ENCODE assay signal across 1 cellular context in the genomic region with DNA sequence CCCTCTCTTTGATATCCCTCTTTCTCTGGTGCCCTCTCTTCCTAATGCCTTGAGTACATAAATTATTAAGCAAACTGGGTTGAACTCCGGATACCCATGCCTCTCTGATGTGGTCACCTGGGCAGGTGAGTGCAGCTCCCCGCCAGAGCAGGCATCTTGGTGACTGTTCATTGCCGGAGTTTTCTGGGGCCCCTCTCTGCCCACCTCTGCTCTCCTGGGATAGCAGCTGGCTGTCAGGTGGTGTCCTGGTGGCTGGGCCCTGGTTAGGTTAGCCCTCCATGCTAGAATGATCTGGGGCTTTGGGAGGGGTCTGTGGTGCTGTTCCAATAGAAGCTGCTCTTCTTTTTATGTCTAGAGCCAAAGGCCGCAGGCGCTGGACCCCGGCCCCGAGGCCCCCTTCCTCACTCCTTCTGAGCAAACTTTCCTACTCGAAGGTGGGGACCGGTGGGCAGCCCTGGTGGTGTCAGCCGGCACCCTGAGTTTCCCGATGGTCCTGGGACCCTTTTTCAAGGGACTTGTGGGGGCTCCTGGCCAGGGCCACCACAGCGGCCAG.
TF ChIP-seq lines count a peak whose summit lies in the region.

No MANE protein-coding gene starts in this region.

TF ChIP-seq in SK-N-SH, 30 proteins besides CTCF, POLR2A, EP300 and RAD21 (continued from another document):
- TF ChIP-seq NFIC (IDR thresholded peaks at IDR 0.05; ENCODE audit: borderline replicate concordance) (no peak), SIN3A (IDR thresholded peaks at IDR 0.05; ENCODE audit: borderline replicate concordance, low read depth, low read length) (no peak), ELF1 (IDR thresholded peaks at IDR 0.05) (no peak), MEF2A (IDR thresholded peaks at IDR 0.05; ENCODE audit: borderline replicate concordance, low read depth) (no peak), JUND (IDR thresholded peaks at IDR 0.05) (no peak), RFX5 (IDR thresholded peaks at IDR 0.05; ENCODE audit: low read length) (no peak), TEAD4 (IDR thresholded peaks at IDR 0.05; ENCODE audit: borderline replicate concordance, insufficient read depth) (no peak)
- TF ChIP-seq, protein P1, sequence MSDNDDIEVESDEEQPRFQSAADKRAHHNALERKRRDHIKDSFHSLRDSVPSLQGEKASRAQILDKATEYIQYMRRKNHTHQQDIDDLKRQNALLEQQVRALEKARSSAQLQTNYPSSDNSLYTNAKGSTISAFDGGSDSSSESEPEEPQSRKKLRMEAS (IDR thresholded peaks at IDR 0.05; ENCODE audit: low read depth): no peak
- TF ChIP-seq, protein P2, sequence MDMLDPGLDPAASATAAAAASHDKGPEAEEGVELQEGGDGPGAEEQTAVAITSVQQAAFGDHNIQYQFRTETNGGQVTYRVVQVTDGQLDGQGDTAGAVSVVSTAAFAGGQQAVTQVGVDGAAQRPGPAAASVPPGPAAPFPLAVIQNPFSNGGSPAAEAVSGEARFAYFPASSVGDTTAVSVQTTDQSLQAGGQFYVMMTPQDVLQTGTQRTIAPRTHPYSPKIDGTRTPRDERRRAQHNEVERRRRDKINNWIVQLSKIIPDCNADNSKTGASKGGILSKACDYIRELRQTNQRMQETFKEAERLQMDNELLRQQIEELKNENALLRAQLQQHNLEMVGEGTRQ (IDR thresholded peaks at IDR 0.05; ENCODE audit: borderline replicate concordance, low read depth, low read length): no peak
- TF ChIP-seq, protein P3, sequence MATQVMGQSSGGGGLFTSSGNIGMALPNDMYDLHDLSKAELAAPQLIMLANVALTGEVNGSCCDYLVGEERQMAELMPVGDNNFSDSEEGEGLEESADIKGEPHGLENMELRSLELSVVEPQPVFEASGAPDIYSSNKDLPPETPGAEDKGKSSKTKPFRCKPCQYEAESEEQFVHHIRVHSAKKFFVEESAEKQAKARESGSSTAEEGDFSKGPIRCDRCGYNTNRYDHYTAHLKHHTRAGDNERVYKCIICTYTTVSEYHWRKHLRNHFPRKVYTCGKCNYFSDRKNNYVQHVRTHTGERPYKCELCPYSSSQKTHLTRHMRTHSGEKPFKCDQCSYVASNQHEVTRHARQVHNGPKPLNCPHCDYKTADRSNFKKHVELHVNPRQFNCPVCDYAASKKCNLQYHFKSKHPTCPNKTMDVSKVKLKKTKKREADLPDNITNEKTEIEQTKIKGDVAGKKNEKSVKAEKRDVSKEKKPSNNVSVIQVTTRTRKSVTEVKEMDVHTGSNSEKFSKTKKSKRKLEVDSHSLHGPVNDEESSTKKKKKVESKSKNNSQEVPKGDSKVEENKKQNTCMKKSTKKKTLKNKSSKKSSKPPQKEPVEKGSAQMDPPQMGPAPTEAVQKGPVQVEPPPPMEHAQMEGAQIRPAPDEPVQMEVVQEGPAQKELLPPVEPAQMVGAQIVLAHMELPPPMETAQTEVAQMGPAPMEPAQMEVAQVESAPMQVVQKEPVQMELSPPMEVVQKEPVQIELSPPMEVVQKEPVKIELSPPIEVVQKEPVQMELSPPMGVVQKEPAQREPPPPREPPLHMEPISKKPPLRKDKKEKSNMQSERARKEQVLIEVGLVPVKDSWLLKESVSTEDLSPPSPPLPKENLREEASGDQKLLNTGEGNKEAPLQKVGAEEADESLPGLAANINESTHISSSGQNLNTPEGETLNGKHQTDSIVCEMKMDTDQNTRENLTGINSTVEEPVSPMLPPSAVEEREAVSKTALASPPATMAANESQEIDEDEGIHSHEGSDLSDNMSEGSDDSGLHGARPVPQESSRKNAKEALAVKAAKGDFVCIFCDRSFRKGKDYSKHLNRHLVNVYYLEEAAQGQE (IDR thresholded peaks at IDR 0.05; ENCODE audit: low read depth, low read length): no peak
